24 cellular contexts compared by ENCODE assay signal in genomic region chr7:32191296-32191695, GRCh38.
"Had no signal": no experiment of that assay in that cellular context is flagged by ENCODE, and none has a peak within 500 bp of the region (broad histone marks: within the 10 kb centered on the region; RNA-seq: fewer than 3 reads in every experiment).

No MANE protein-coding gene starts in this region.

- H3K9me3 ChIP-seq: ovary, right lobe of liver had no signal

- ATAC-seq: mucosa of descending colon; naive thymus-derived CD4-positive, alpha-beta T cell; natural killer cell treated with Interleukin-12 subunit alpha and Interleukin-12 subunit beta and Interleukin-15 and Interleukin-18, amount 100 ng/mL, for 72 hours; right lobe of liver; stimulated activated memory B cell treated with anti-CD40 and anti-IgM and Interleukin-4, amounts not matched to agents 10 μg/mL and 1 μg/mL and 100 μg/mL, for 72 hours; stimulated activated naive CD8-positive, alpha-beta T cell treated with anti-CD3 and anti-CD28 coated beads, Interleukin-15, amount 100 ng/mL, for 72 hours; upper lobe of right lung had no signal

- H3K27ac ChIP-seq: left ventricle myocardium inferior, ovary, right atrium auricular region, right lobe of liver, thoracic aorta, tibial artery, upper lobe of right lung had no signal

- H3K36me3 ChIP-seq: left ventricle myocardium inferior, ovary, right atrium auricular region, right lobe of liver, thoracic aorta, tibial artery, upper lobe of right lung had no signal

- H3K27me3 ChIP-seq: ovary, right atrium auricular region, right lobe of liver, tibial artery, upper lobe of right lung had no signal

- H3K4me2 ChIP-seq: smooth muscle cell had no signal

- H3K4me1 ChIP-seq: left ventricle myocardium inferior, right atrium auricular region, right lobe of liver, tibial artery, upper lobe of right lung had no signal

- H3K4me3 ChIP-seq: left ventricle myocardium inferior, lung, mucosa of descending colon, ovary, right atrium auricular region, right lobe of liver, smooth muscle cell, thoracic aorta, tibial artery, upper lobe of right lung had no signal

- DNase-seq: hippocampal formation; kidney glomerular epithelial cell; left ventricle myocardium inferior; midbrain; mucosa of descending colon; naive thymus-derived CD4-positive, alpha-beta T cell; ovary; right lobe of liver; stimulated activated CD4-positive, alpha-beta T cell treated with anti-CD3 and anti-CD28 coated beads, Interleukin-1b, Interleukin-23, amount 100 ng/mL, for 48 hours; stimulated activated CD4-positive, alpha-beta T cell treated with anti-CD3 and anti-CD28 coated beads, Interleukin-2, amount 100 ng/mL, for 48 hours; stimulated activated CD4-positive, alpha-beta T cell treated with anti-CD3 and anti-CD28 coated beads, Interleukin-4, amount 100 ng/mL, for 4 hours; stimulated activated CD8-positive, alpha-beta memory T cell treated with anti-CD3 and anti-CD28 coated beads, Interleukin-4, amount 100 ng/mL, for 48 hours; stimulated activated naive CD4-positive, alpha-beta T cell treated with Interleukin-2 at 50 U/mL for 16 hours; stimulated activated naive CD8-positive, alpha-beta T cell treated with anti-CD3 and anti-CD28 coated beads, Interleukin-15, amount 100 ng/mL, for 72 hours; substantia nigra; tibial artery; trophoblast cell; upper lobe of right lung had no signal
